Comparison of ENCODE assay signal across 9 cellular contexts in the genomic region with DNA sequence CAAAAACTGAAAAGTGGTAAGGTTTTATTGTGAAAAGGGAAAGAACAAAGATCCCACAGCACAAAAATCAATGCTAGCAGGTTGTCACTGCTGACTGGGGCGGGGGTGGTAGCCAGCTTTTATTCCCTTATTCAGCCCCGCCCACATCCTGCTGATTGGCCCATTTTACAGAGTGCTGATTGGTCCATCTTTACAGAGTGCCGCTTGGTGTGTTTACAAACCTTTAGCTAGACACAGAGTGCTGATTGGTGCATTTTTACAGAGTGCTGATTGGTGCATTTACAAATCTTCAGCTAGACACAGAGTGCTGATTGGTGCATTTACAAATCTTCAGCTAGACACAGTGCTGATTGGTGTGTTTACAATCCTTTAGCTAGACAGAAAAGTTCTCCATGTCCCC. TPM values are rescaled to one million over a fixed set of nuclear protein-coding genes. Genes with fewer than 3 reads are reported as not detected.
DNase-seq lines count a peak whose midpoint lies in the region; ATAC-seq, FAIRE-seq and TF ChIP-seq lines count a peak whose summit lies in the region.
"Not testable (repeated sequence)": the region's sequence is repeated elsewhere in the genome, so short reads cannot be mapped to it uniquely, and the experiment has no call there.
"Had no signal": no experiment of that assay in that cellular context is flagged by ENCODE, and none has a peak within 500 bp of the region (broad histone marks: within the 10 kb centered on the region; RNA-seq: fewer than 3 reads in every experiment).

No MANE protein-coding gene starts in this region.

- not testable (repeated sequence) for H3K79me2 ChIP-seq in Loucy (ENCODE audit: insufficient read depth, low read length); K562 (ENCODE audit: control insufficient read depth, insufficient read depth, low read length); HepG2 (ENCODE audit: insufficient read depth, low read length)

- H3K36me3 ChIP-seq in Loucy (ENCODE audit: insufficient read depth, low read length); K562 (ENCODE audit: control insufficient read depth, insufficient read depth, low read length); HepG2 (replicated peaks in 1 of 2; ENCODE audit: control insufficient read depth in 1 of 2, insufficient read depth in 2 of 2, low read length in 2 of 2): not testable (repeated sequence)

- H4K20me1 ChIP-seq in Loucy (ENCODE audit: insufficient read depth, low read length, poor library complexity, severe bottlenecking); K562 (replicated peaks; ENCODE audit: control insufficient read depth, insufficient read depth, low read length); HepG2 (ENCODE audit: insufficient read depth, low read length): not testable (repeated sequence)

- peak overlapping the region; percentile 61; the same call in 1 of the 2 replicates for H2AFZ ChIP-seq in Loucy (ENCODE audit: low read length)
- H2AFZ ChIP-seq in K562 (ENCODE audit: low read depth, low read length); HepG2 (ENCODE audit: low read length): not testable (repeated sequence)

- DNase-seq in ELF-1 (ENCODE audit: low read depth, low spot score) (peak; percentile 27), OCI-M1 (lab: John Stamatoyannopoulos, UW) (peak; percentile 30), K562 (ENCODE audit: extremely low read depth in 1 of 4, low spot score in 3 of 4) (peak in 1 of 4 experiments; percentile 27), HepG2 (ENCODE audit: low spot score) (peak; percentile 30)
- not testable (repeated sequence) for DNase-seq in activated CD8-positive, alpha-beta T cell treated with anti-CD3 and anti-CD28 coated beads, Interleukin-2, amount 10 ng/mL, durations not matched to agents 7 days and 5 days
- DNase-seq in stimulated activated CD4-positive, alpha-beta T cell treated with anti-CD3 and anti-CD28 coated beads, Interleukin-15, amount 100 ng/mL, for 24 hours, result peak; percentile 13

- not testable (repeated sequence) for H3K9me1 ChIP-seq in K562 (ENCODE audit: control insufficient read depth, insufficient read depth, low read length)

- TF ChIP-seq CTCF in Loucy (conservative IDR thresholded peaks at IDR 0.05; ENCODE audit: low read length); K562 (IDR thresholded peaks at IDR 0.05 in 2 of 3, conservative IDR thresholded peaks at IDR 0.05 in 1 of 3; ENCODE audit: insufficient read depth in 2 of 3, low read depth in 1 of 3, low read length in 3 of 3); HepG2 (CRISPR knock-in tag; IDR thresholded peaks at IDR 0.05): not testable (repeated sequence)

- not testable (repeated sequence) for H3K9ac ChIP-seq in Loucy (ENCODE audit: low read depth, low read length, poor library complexity, severe bottlenecking); K562 (ENCODE audit: insufficient read depth in 1 of 2, low read depth in 2 of 2, low read length in 2 of 2); HepG2 (ENCODE audit: insufficient read depth, low read depth, low read length)

- not testable (repeated sequence) for H3K4me3 Mint-ChIP-seq in activated CD8-positive, alpha-beta T cell treated with anti-CD3 and anti-CD28 coated beads, Interleukin-2, amount 10 ng/mL, durations not matched to agents 7 days and 5 days

- 45% methylated on average over 3 of the region's 3 CpGs for WGBS in K562 (ENCODE audit: insufficient coverage, low coverage, missing lambda C conversion rate)
- WGBS in HepG2 (ENCODE audit: low lambda C conversion rate), result 11% methylated on average over 3 of the region's 3 CpGs

- TF ChIP-seq EP300 in K562 (IDR thresholded peaks at IDR 0.05; ENCODE audit: low read length); HepG2 (IDR thresholded peaks at IDR 0.05; ENCODE audit: low read depth in 2 of 2, low read length in 2 of 2); HepG2 (CRISPR knock-in tag; IDR thresholded peaks at IDR 0.05; ENCODE audit: borderline replicate concordance): not testable (repeated sequence)

- H3K9me3 ChIP-seq in Loucy (ENCODE audit: insufficient read depth, low read depth, low read length); K562 (replicated peaks; ENCODE audit: control insufficient read depth, insufficient read depth, low read depth, low read length); HepG2 (ENCODE audit: low read length): not testable (repeated sequence)

- not testable (repeated sequence) for H3F3A ChIP-seq in Loucy (ENCODE audit: low read depth)

- H3K27ac Mint-ChIP-seq in activated CD8-positive, alpha-beta T cell treated with anti-CD3 and anti-CD28 coated beads, Interleukin-2, amount 10 ng/mL, durations not matched to agents 7 days and 5 days, result peak overlapping the region; percentile 100

- H3K4me2 ChIP-seq in Loucy (ENCODE audit: low read depth, low read length, poor library complexity, severe bottlenecking), result peak overlapping the region; percentile 26
- not testable (repeated sequence) for H3K4me2 ChIP-seq in K562 (ENCODE audit: insufficient read depth, low read length); HepG2 (ENCODE audit: low read depth, low read length)

- BruUV-seq in K562 (replicated peaks; lab: Mats Ljungman, UMichigan); HepG2 (replicated peaks; lab: Mats Ljungman, UMichigan): not testable (repeated sequence)

- peaks cover 21% of the 10 kb centered on the region for H3K9me3 Mint-ChIP-seq in activated CD8-positive, alpha-beta T cell treated with anti-CD3 and anti-CD28 coated beads, Interleukin-2, amount 10 ng/mL, durations not matched to agents 7 days and 5 days (ENCODE audit: insufficient read depth)

- not testable (repeated sequence) for H3K4me1 ChIP-seq in Loucy (ENCODE audit: insufficient read depth, low read length, poor library complexity, severe bottlenecking); K562 (replicated peaks in 1 of 2; ENCODE audit: control insufficient read depth in 2 of 2, insufficient read depth in 2 of 2, low read length in 2 of 2); HepG2 (ENCODE audit: insufficient read depth, low read length)

- in situ Hi-C loops in K562 (cut with MboI); HepG2 (cut with HindIII; ENCODE audit: extremely low pct_ligation_motif_present, low pct_unique_long_range_greater_than_20kb): not testable (repeated sequence)

- intact Hi-C loops in K562 (cut with micrococcal nuclease); HepG2 (cut with micrococcal nuclease; ENCODE audit: unreplicated experiment): not testable (repeated sequence)

- TF ChIP-seq POLR2A in K562 (conservative IDR thresholded peaks at IDR 0.05); HepG2 (IDR thresholded peaks at IDR 0.05; ENCODE audit: insufficient read depth in 1 of 2, low read depth in 2 of 2, low read length in 2 of 2): not testable (repeated sequence)

- ATAC-seq in activated CD8-positive, alpha-beta T cell treated with anti-CD3 and anti-CD28 coated beads, Interleukin-2, amount 10 ng/mL, durations not matched to agents 7 days and 5 days; K562; HepG2: not testable (repeated sequence)

- not testable (repeated sequence) for H3K9me2 ChIP-seq in Loucy (replicated peaks; ENCODE audit: low read depth, low read length)

- peaks cover 30% of the 10 kb centered on the region for H3K36me3 Mint-ChIP-seq in activated CD8-positive, alpha-beta T cell treated with anti-CD3 and anti-CD28 coated beads, Interleukin-2, amount 10 ng/mL, durations not matched to agents 7 days and 5 days (ENCODE audit: low read depth)

- not testable (repeated sequence) for H3K27me3 Mint-ChIP-seq in activated CD8-positive, alpha-beta T cell treated with anti-CD3 and anti-CD28 coated beads, Interleukin-2, amount 10 ng/mL, durations not matched to agents 7 days and 5 days (ENCODE audit: low read depth)

- H3K27ac ChIP-seq in K562 (ENCODE audit: extremely low read depth, low read depth, low read length); HepG2 (ENCODE audit: extremely low read length, insufficient read depth, low read length): not testable (repeated sequence)

- H3K27me3 ChIP-seq in Loucy (ENCODE audit: insufficient read depth, low read length, poor library complexity, severe bottlenecking); K562 (ENCODE audit: control insufficient read depth in 2 of 2, insufficient read depth in 2 of 2, low read length in 2 of 2): not testable (repeated sequence)
- peaks cover 0 to 14% of the 10 kb centered on the region in 2 experiments; a peak in 2 of 5 replicates for H3K27me3 ChIP-seq in HepG2 (ENCODE audit: control insufficient read depth in 1 of 2, insufficient read depth in 2 of 2, low read length in 2 of 2)

- CTCF ChIA-PET in activated CD8-positive, alpha-beta T cell treated with anti-CD3 and anti-CD28 coated beads, Interleukin-2, amount 10 ng/mL, durations not matched to agents 7 days and 5 days (lab: Charles Lee), result interaction anchor here (1.0 to 1.5 kb wide), 2 partner anchors 46 to 98 kb away, joined by 3 read pairs; no protein-coding TSS in a partner anchor
- CTCF ChIA-PET in K562 (lab: Yijun Ruan, JAX; ENCODE audit: low intra/inter-chr PET ratio); HepG2 (lab: Yijun Ruan, JAX; ENCODE audit: low intra/inter-chr PET ratio, low total read pairs): not testable (repeated sequence)

- not testable (repeated sequence) for FAIRE-seq in K562 (lab: Jason Lieb, UNC); HepG2 (lab: Jason Lieb, UNC)

- H3K4me3 ChIP-seq in Loucy (ENCODE audit: low read length, poor library complexity, severe bottlenecking), result peak overlapping the region; percentile 4
- not testable (repeated sequence) for H3K4me3 ChIP-seq in K562; HepG2 (replicated peaks in 1 of 3; ENCODE audit: insufficient read depth in 1 of 3, low read depth in 2 of 3, low read length in 3 of 3)

- peaks cover 54% of the 10 kb centered on the region for H3K4me1 Mint-ChIP-seq in activated CD8-positive, alpha-beta T cell treated with anti-CD3 and anti-CD28 coated beads, Interleukin-2, amount 10 ng/mL, durations not matched to agents 7 days and 5 days (ENCODE audit: low read depth)

- POLR2A ChIA-PET in activated CD8-positive, alpha-beta T cell treated with anti-CD3 and anti-CD28 coated beads, Interleukin-2, amount 10 ng/mL, durations not matched to agents 7 days and 5 days (lab: Charles Lee), result interaction anchor here (1.2 kb wide), 1 partner anchor 19 kb away, joined by 3 read pairs; no protein-coding TSS in a partner anchor
- POLR2A ChIA-PET in K562 (lab: Yijun Ruan, JAX); HepG2 (lab: Yijun Ruan, JAX): not testable (repeated sequence)

- not testable (repeated sequence) for TF ChIP-seq RAD21 in K562 (CRISPR knock-in tag; conservative IDR thresholded peaks at IDR 0.05 in 1 of 2, IDR thresholded peaks at IDR 0.05 in 1 of 2); HepG2 (CRISPR knock-in tag; IDR thresholded peaks at IDR 0.05)

RNA-seq across cellular contexts. Expression of gene ZSCAN23, which starts 1.5 kb away (rescaled TPM):
- under 1 TPM; 0.79 to 0.83 TPM for total RNA-seq in activated CD8-positive, alpha-beta T cell treated with anti-CD3 and anti-CD28 coated beads, Interleukin-2, amount 10 ng/mL, durations not matched to agents 7 days and 5 days
- total RNA-seq in K562 (2011; cell fraction: chromatin; rRNA removed; ENCODE audit: low replicate concordance), result 0.90 and 1.3 TPM in 2 replicates
- total RNA-seq in K562 (2011; cell fraction: nucleolus; rRNA removed), result 0.17 and 0.66 TPM in 2 replicates
- total RNA-seq in K562 (2011; cell fraction: nucleoplasm; rRNA removed), result 0.59 and 0.92 TPM in 2 replicates
- total RNA-seq in K562 (2014; rRNA removed), result 0.05 and 0.16 TPM in 2 replicates
- 0.25 and 0.32 TPM in 2 replicates for total RNA-seq in K562 (2014; rRNA removed; fragmentation: Illumina TruSeq; extraction: Trizol)
- 0.29 and 0.30 TPM in 2 replicates for total RNA-seq in K562 (2015; rRNA removed; fragmentation: Illumina TruSeq; extraction: Trizol)
- total RNA-seq in K562 (2021), result 0.22 and 0.34 TPM in 2 replicates
- polyA plus RNA-seq in K562 (2011; rRNA removed), result 0.24 and 0.49 TPM in 2 replicates
- polyA plus RNA-seq in K562 (2011; cell fraction: cytosol; rRNA removed), result 0.21 TPM in 1 of 2 replicates, not detected in the other
- polyA plus RNA-seq in K562 (2011; cell fraction: nucleus; rRNA removed), result 0.36 and 0.72 TPM in 2 replicates
- polyA plus RNA-seq in K562 (2012), result 0.25 and 0.29 TPM in 2 replicates
- 0.18 and 0.19 TPM in 2 replicates for polyA plus RNA-seq in K562 (2014; fragmentation: Illumina TruSeq; extraction: Trizol)
- polyA plus RNA-seq in K562 (2014; fragmentation: Nextera tagmentation; extraction: Ambion mirVana), result under 1 TPM in 1 of 2 experiments, not detected in 1; 0.08 TPM
- polyA plus RNA-seq in K562 (2014; rRNA removed), result 0.17 and 0.38 TPM in 2 replicates
- 0.25 and 1.1 TPM in 2 replicates for polyA minus RNA-seq in K562 (2011; rRNA and poly(A)+ RNA removed)
- not detected in 2 replicates for polyA minus RNA-seq in K562 (2011; cell fraction: cytosol; rRNA and poly(A)+ RNA removed)
- polyA minus RNA-seq in K562 (2011; cell fraction: nucleus; rRNA and poly(A)+ RNA removed), result 0.40 and 1.4 TPM in 2 replicates
- total RNA-seq in HepG2 (2016; rRNA removed; fragmentation: Illumina TruSeq; extraction: Trizol), result 0.91 and 1.2 TPM in 2 replicates
- not detected in 2 replicates for total RNA-seq in HepG2 (2016; cell fraction: cytosol; rRNA removed; fragmentation: Illumina TruSeq; extraction: Trizol; ENCODE audit: low read depth)
- 0.86 and 1.2 TPM in 2 replicates for total RNA-seq in HepG2 (2016; cell fraction: insoluble cytoplasmic fraction; rRNA removed; fragmentation: Illumina TruSeq; extraction: Trizol)
- total RNA-seq in HepG2 (2016; cell fraction: membrane; rRNA removed; fragmentation: Illumina TruSeq; extraction: Trizol), result 0.71 and 0.79 TPM in 2 replicates
- total RNA-seq in HepG2 (2016; cell fraction: nucleus; rRNA removed; fragmentation: Illumina TruSeq; extraction: Trizol), result 4.0 and 4.2 TPM in 2 replicates
- polyA plus RNA-seq in HepG2 (2011; rRNA removed), result 0.29 and 0.35 TPM in 2 replicates
- polyA plus RNA-seq in HepG2 (2011; cell fraction: cytosol; rRNA removed), result 0.05 and 0.21 TPM in 2 replicates
- polyA plus RNA-seq in HepG2 (2011; cell fraction: nucleus; rRNA removed), result 0.53 and 1.4 TPM in 2 replicates
- 0.27 and 0.76 TPM in 2 replicates for polyA plus RNA-seq in HepG2 (2012)
- polyA plus RNA-seq in HepG2 (2016; cell fraction: cytosol; fragmentation: Illumina TruSeq; extraction: Trizol; ENCODE audit: low read depth), result not detected in 2 replicates
- 0.39 and 0.53 TPM in 2 replicates for polyA plus RNA-seq in HepG2 (2016; cell fraction: insoluble cytoplasmic fraction; fragmentation: Illumina TruSeq; extraction: Trizol; ENCODE audit: low read depth)
- not detected in 2 replicates for polyA plus RNA-seq in HepG2 (2016; cell fraction: membrane; fragmentation: Illumina TruSeq; extraction: Trizol; ENCODE audit: low read depth)
- 1.2 and 1.4 TPM in 2 replicates for polyA plus RNA-seq in HepG2 (2016; cell fraction: nucleus; fragmentation: Illumina TruSeq; extraction: Trizol; ENCODE audit: insufficient read depth, low read depth)
- 0.52 TPM in 1 of 2 replicates, not detected in the other for polyA minus RNA-seq in HepG2 (2011; rRNA and poly(A)+ RNA removed; ENCODE audit: low replicate concordance)
- polyA minus RNA-seq in HepG2 (2011; cell fraction: cytosol; rRNA and poly(A)+ RNA removed), result 0.59 TPM in 1 of 2 replicates, not detected in the other
- 4.2 and 5.8 TPM in 2 replicates for polyA minus RNA-seq in HepG2 (2011; cell fraction: nucleus; rRNA and poly(A)+ RNA removed)
- polyA plus RNA-seq: CD8-positive, alpha-beta memory T cell; foreskin keratinocyte had no signal

RNA-seq across cellular contexts. Expression of gene ZSCAN12, which starts 45.2 kb away (rescaled TPM):
- 10 to 100 TPM; 10.8 to 11.4 TPM for total RNA-seq in activated CD8-positive, alpha-beta T cell treated with anti-CD3 and anti-CD28 coated beads, Interleukin-2, amount 10 ng/mL, durations not matched to agents 7 days and 5 days
- total RNA-seq in K562 (2011; cell fraction: chromatin; rRNA removed; ENCODE audit: low replicate concordance), result 20.1 and 58.9 TPM in 2 replicates
- 11.8 and 18.6 TPM in 2 replicates for total RNA-seq in K562 (2011; cell fraction: nucleolus; rRNA removed)
- total RNA-seq in K562 (2011; cell fraction: nucleoplasm; rRNA removed), result 20.4 and 21.6 TPM in 2 replicates
- total RNA-seq in K562 (2014; rRNA removed) (12.3 and 12.5 TPM in 2 replicates), K562 (2014; rRNA removed; fragmentation: Illumina TruSeq; extraction: Trizol) (19.4 and 22.6 TPM in 2 replicates), K562 (2015; rRNA removed; fragmentation: Illumina TruSeq; extraction: Trizol) (17.7 and 19.6 TPM in 2 replicates), K562 (2021) (12.1 and 12.5 TPM in 2 replicates), HepG2 (2016; rRNA removed; fragmentation: Illumina TruSeq; extraction: Trizol) (8.9 and 9.8 TPM in 2 replicates)
- polyA plus RNA-seq in K562 (2011; rRNA removed) (14.5 and 18.5 TPM in 2 replicates), K562 (2014; fragmentation: Illumina TruSeq; extraction: Trizol) (12.3 and 14.5 TPM in 2 replicates), K562 (2014; fragmentation: Nextera tagmentation; extraction: Ambion mirVana) (1 to 10 TPM; 2.5 to 7.9 TPM), K562 (2014; rRNA removed) (10.4 and 11.4 TPM in 2 replicates), HepG2 (2011; rRNA removed) (2.6 and 2.8 TPM in 2 replicates)
- polyA plus RNA-seq in K562 (2011; cell fraction: cytosol; rRNA removed), result 3.8 and 6.5 TPM in 2 replicates
- 12.0 and 13.1 TPM in 2 replicates for polyA plus RNA-seq in K562 (2011; cell fraction: nucleus; rRNA removed)
- 5.6 and 7.0 TPM in 2 replicates for polyA plus RNA-seq in K562 (2012)
- 35.5 and 45.0 TPM in 2 replicates for polyA minus RNA-seq in K562 (2011; rRNA and poly(A)+ RNA removed)
- 8.2 and 11.4 TPM in 2 replicates for polyA minus RNA-seq in K562 (2011; cell fraction: cytosol; rRNA and poly(A)+ RNA removed)
- polyA minus RNA-seq in K562 (2011; cell fraction: nucleus; rRNA and poly(A)+ RNA removed), result 17.8 and 33.1 TPM in 2 replicates
- total RNA-seq in HepG2 (2016; cell fraction: cytosol; rRNA removed; fragmentation: Illumina TruSeq; extraction: Trizol; ENCODE audit: low read depth), result 1.8 and 2.1 TPM in 2 replicates
- total RNA-seq in HepG2 (2016; cell fraction: insoluble cytoplasmic fraction; rRNA removed; fragmentation: Illumina TruSeq; extraction: Trizol), result 9.2 and 10.2 TPM in 2 replicates
- total RNA-seq in HepG2 (2016; cell fraction: membrane; rRNA removed; fragmentation: Illumina TruSeq; extraction: Trizol), result 5.2 and 6.9 TPM in 2 replicates
- 13.4 and 13.6 TPM in 2 replicates for total RNA-seq in HepG2 (2016; cell fraction: nucleus; rRNA removed; fragmentation: Illumina TruSeq; extraction: Trizol)
- polyA plus RNA-seq in HepG2 (2011; cell fraction: cytosol; rRNA removed), result 1.2 and 1.8 TPM in 2 replicates
- 2.9 and 3.3 TPM in 2 replicates for polyA plus RNA-seq in HepG2 (2011; cell fraction: nucleus; rRNA removed)
- polyA plus RNA-seq in HepG2 (2012), result 3.1 and 3.4 TPM in 2 replicates
- polyA plus RNA-seq in HepG2 (2016; cell fraction: cytosol; fragmentation: Illumina TruSeq; extraction: Trizol; ENCODE audit: low read depth), result 0.46 and 0.64 TPM in 2 replicates
- polyA plus RNA-seq in HepG2 (2016; cell fraction: insoluble cytoplasmic fraction; fragmentation: Illumina TruSeq; extraction: Trizol; ENCODE audit: low read depth), result 5.0 and 5.2 TPM in 2 replicates
- 1.5 and 1.6 TPM in 2 replicates for polyA plus RNA-seq in HepG2 (2016; cell fraction: membrane; fragmentation: Illumina TruSeq; extraction: Trizol; ENCODE audit: low read depth)
- 9.9 and 11.0 TPM in 2 replicates for polyA plus RNA-seq in HepG2 (2016; cell fraction: nucleus; fragmentation: Illumina TruSeq; extraction: Trizol; ENCODE audit: insufficient read depth, low read depth)
- polyA minus RNA-seq in HepG2 (2011; rRNA and poly(A)+ RNA removed; ENCODE audit: low replicate concordance), result 2.4 and 4.9 TPM in 2 replicates
- polyA minus RNA-seq in HepG2 (2011; cell fraction: cytosol; rRNA and poly(A)+ RNA removed), result 1.5 and 2.7 TPM in 2 replicates
- polyA minus RNA-seq in HepG2 (2011; cell fraction: nucleus; rRNA and poly(A)+ RNA removed), result 21.4 and 24.7 TPM in 2 replicates
